1 cellular context compared by ENCODE assay signal in genomic region chr20:4041748-4042411, GRCh38.
A peak's percentile ranks its signal among the peaks of the same experiment; 100 is the strongest.
TF ChIP-seq lines count a peak whose summit lies in the region.

No MANE protein-coding gene starts in this region.

TF ChIP-seq in A549, 52 proteins besides CTCF, POLR2A, EP300 and RAD21 (continued from another document):
- TF ChIP-seq USF2 (IDR thresholded peaks at IDR 0.05) (no peak; the same call in 1 of the 2 replicates), HOXB5 (CRISPR knock-in tag; IDR thresholded peaks at IDR 0.05) (no peak), ATOH8 (CRISPR knock-in tag; IDR thresholded peaks at IDR 0.05; ENCODE audit: low read depth) (no peak), NPAS2 (CRISPR knock-in tag; IDR thresholded peaks at IDR 0.05; ENCODE audit: borderline replicate concordance) (no peak), MAX (IDR thresholded peaks at IDR 0.05) (peak; percentile 33; the same call in 1 of the 2 replicates), POLR2AphosphoS2 (conservative IDR thresholded peaks at IDR 0.05; ENCODE audit: low read length) (no peak), FOXS1 (CRISPR knock-in tag; IDR thresholded peaks at IDR 0.05) (no peak), MYC (IDR thresholded peaks at IDR 0.05; ENCODE audit: borderline replicate concordance, low read length) (no peak), CHD4 (IDR thresholded peaks at IDR 0.05; ENCODE audit: borderline replicate concordance) (no peak), ZSCAN20 (CRISPR knock-in tag; IDR thresholded peaks at IDR 0.05) (no peak), ZFP36 (IDR thresholded peaks at IDR 0.05; ENCODE audit: borderline replicate concordance, partially characterized antibody) (no peak)
TF ChIP-seq in A549: peak in this region for 6.
